Comparison of ENCODE assay signal across 2 cellular contexts in the genomic region with DNA sequence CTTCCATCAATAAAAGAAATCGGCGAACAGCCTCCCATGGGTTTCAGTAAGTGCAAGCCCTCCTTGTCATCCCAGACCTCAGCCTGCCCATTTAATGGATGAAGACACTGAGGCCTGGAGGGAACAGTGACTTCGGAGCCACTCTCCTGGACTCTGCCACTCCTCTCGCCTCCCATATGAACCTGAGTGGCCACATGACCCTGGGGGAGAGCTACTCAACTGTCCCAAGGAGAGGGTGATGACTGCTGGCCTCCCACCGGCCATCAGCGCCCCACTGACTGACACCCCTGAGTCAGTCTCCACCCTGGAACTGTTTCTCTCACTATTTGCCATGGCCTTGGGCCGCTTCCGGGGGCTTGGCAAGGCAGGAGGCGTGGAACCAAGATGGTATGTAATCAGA.
A peak's percentile ranks its signal among the peaks of the same experiment; 100 is the strongest.
TF ChIP-seq lines count a peak whose summit lies in the region.

No MANE protein-coding gene starts in this region.

TF ChIP-seq in H1, 55 proteins besides CTCF, POLR2A, EP300 and RAD21:
- TF ChIP-seq KDM1A (IDR thresholded peaks at IDR 0.05; ENCODE audit: borderline replicate concordance, low read length) (peak; percentile 85), HDAC2 (IDR thresholded peaks at IDR 0.05; ENCODE audit: borderline replicate concordance in 1 of 2, low read depth in 2 of 2, low read length in 2 of 2) (no peak), GABPA (IDR thresholded peaks at IDR 0.05; ENCODE audit: borderline replicate concordance, insufficient read depth, low read length) (no peak), CBX5 (IDR thresholded peaks at IDR 0.05; ENCODE audit: low read depth, low read length) (no peak)

TF ChIP-seq in GM12891, 5 proteins besides CTCF, POLR2A, EP300 and RAD21:
- no peak for TF ChIP-seq POLR2AphosphoS5 (IDR thresholded peaks at IDR 0.05; ENCODE audit: low read depth, low read length)
- no peak for TF ChIP-seq TAF1 (IDR thresholded peaks at IDR 0.05; ENCODE audit: low read depth, low read length)
- no peak for TF ChIP-seq SPI1 (IDR thresholded peaks at IDR 0.05; ENCODE audit: low read depth, low read length)
- no peak for TF ChIP-seq POU2F2 (IDR thresholded peaks at IDR 0.05; ENCODE audit: low read depth, low read length)
- no peak for TF ChIP-seq PAX5 (IDR thresholded peaks at IDR 0.05; ENCODE audit: insufficient read depth, low read length, severe bottlenecking)
